Comparison of ENCODE assay signal across 14 cellular contexts in the genomic region with DNA sequence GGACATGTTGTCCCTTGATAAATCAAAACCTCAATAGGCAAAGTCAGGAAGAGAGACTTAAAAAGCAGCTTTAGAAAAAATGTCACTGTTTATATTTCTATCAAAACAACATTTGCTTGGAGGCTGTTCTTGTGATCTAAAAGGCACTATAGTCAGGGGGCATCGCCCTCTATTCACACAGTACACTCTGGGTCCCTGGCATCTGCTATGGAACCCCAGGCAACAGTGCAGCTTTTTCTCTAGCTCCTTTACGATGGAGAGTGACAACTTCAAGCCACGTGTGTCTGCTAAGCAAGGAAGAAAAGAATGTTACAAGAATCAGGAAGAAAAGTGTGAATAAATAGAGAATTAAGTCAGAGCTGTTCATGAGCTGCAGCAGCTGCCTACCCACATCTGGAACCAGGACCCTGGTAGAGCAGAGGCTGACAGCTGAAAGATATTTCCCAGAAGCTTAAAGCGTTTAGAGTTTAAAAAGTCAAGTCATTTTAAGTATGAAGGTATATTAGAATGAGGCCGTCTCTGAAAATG. TPM values are rescaled to one million over a fixed set of nuclear protein-coding genes. Genes with fewer than 3 reads are reported as not detected.
DNase-seq lines count a peak whose midpoint lies in the region; ATAC-seq and TF ChIP-seq lines count a peak whose summit lies in the region.
"Had no signal": no experiment of that assay in that cellular context is flagged by ENCODE, and none has a peak within 500 bp of the region (broad histone marks: within the 10 kb centered on the region; RNA-seq: fewer than 3 reads in every experiment).

No MANE protein-coding gene starts in this region.

- WGBS in prostate gland: 40% methylated on average over 5 of the region's 5 CpGs

- ATAC-seq in WTC11: no peak
- no peak for ATAC-seq in foreskin keratinocyte
- ATAC-seq: activated CD4-positive, CD25-positive, alpha-beta regulatory T cell treated with anti-CD3 and anti-CD28 coated beads, Interleukin-2, amount 50 U/mL, for 24 hours; sciatic nerve had no signal

- CTCF ChIA-PET in WTC11 (lab: Charles Lee): no interaction called here
- CTCF ChIA-PET in activated CD4-positive, alpha-beta T cell treated with anti-CD3 and anti-CD28 coated beads, Interleukin-2, amount 10 ng/mL, durations not matched to agents 7 days and 5 days (lab: Charles Lee): no interaction called here

- no peak for TF ChIP-seq POLR2A in prostate gland (IDR thresholded peaks at IDR 0.05)

- TF ChIP-seq CTCF in WTC11 (IDR thresholded peaks at IDR 0.05): no peak
- TF ChIP-seq CTCF in foreskin keratinocyte (conservative IDR thresholded peaks at IDR 0.05): no peak
- TF ChIP-seq CTCF in prostate gland (IDR thresholded peaks at IDR 0.05): no peak

- peaks cover 100% of the 10 kb centered on the region for H3K4me1 ChIP-seq in ACC112 (ENCODE audit: control insufficient read depth, insufficient read depth, low read length, unreplicated experiment)
- H3K4me1 ChIP-seq in foreskin keratinocyte: peaks cover 75% of the 10 kb centered on the region
- no peaks in the 10 kb centered on the region for H3K4me1 ChIP-seq in prostate gland (replicated peaks)

- DNase-seq in WTC11 (ENCODE audit: low spot score) (no peak), foreskin keratinocyte (peak; percentile 7 to 39), prostate gland (ENCODE audit: low spot score) (no peak), SHP77 treated with DMSO at 0.1 percent for 48 hours (lab: John Stamatoyannopoulos, UW) (no peak), nucleus accumbens (lab: John Stamatoyannopoulos, UW) (no peak)
- DNase-seq in activated CD4-positive, alpha-beta T cell treated with anti-CD3 and anti-CD28 coated beads, Interleukin-2, amount 10 ng/mL, durations not matched to agents 7 days and 5 days: no peak
- DNase-seq in activated CD8-positive, alpha-beta memory T cell treated with anti-CD3 and anti-CD28 coated beads, Interleukin-2, amount 50 U/mL, for 4 hours: no peak
- DNase-seq: ACHN; activated gamma-delta T cell; effector memory CD4-positive, alpha-beta T cell; Kasumi-1 had no signal

- H3K4me3 Mint-ChIP-seq in WTC11: no peak overlapping the region
- no peak overlapping the region for H3K4me3 Mint-ChIP-seq in activated CD4-positive, alpha-beta T cell treated with anti-CD3 and anti-CD28 coated beads, Interleukin-2, amount 10 ng/mL, durations not matched to agents 7 days and 5 days

- H3K27me3 ChIP-seq in ACC112 (ENCODE audit: insufficient read depth, low read length): no peaks in the 10 kb centered on the region
- H3K27me3 ChIP-seq in foreskin keratinocyte: no peaks in the 10 kb centered on the region
- no peaks in the 10 kb centered on the region for H3K27me3 ChIP-seq in prostate gland (replicated peaks; ENCODE audit: insufficient read depth)

- no peaks in the 10 kb centered on the region for H3K9me3 Mint-ChIP-seq in WTC11
- H3K9me3 Mint-ChIP-seq in activated CD4-positive, alpha-beta T cell treated with anti-CD3 and anti-CD28 coated beads, Interleukin-2, amount 10 ng/mL, durations not matched to agents 7 days and 5 days: no peaks in the 10 kb centered on the region

- no peak overlapping the region for H2AFZ ChIP-seq in ACC112 (ENCODE audit: low read length, unreplicated experiment)

- H3K27ac ChIP-seq in ACC112 (ENCODE audit: low read depth, low read length) (peak overlapping the region; percentile 72), foreskin keratinocyte (peak overlapping the region; percentile 95), prostate gland (peak overlapping the region; percentile 8 to 48)

- H3K9me3 ChIP-seq in prostate gland: no peaks in the 10 kb centered on the region

- POLR2A ChIA-PET in WTC11 (lab: Charles Lee): interaction anchor here (0.9 kb wide), 1 partner anchor 9 kb away, joined by 3 read pairs; no protein-coding TSS in a partner anchor
- POLR2A ChIA-PET in activated CD4-positive, alpha-beta T cell treated with anti-CD3 and anti-CD28 coated beads, Interleukin-2, amount 10 ng/mL, durations not matched to agents 7 days and 5 days (lab: Charles Lee): no interaction called here

- peaks cover 55% of the 10 kb centered on the region for H3K36me3 ChIP-seq in ACC112 (ENCODE audit: insufficient read depth, low read length)
- H3K36me3 ChIP-seq in prostate gland: no peaks in the 10 kb centered on the region

- intact Hi-C loops in prostate gland (cut with DNase I): no loop called here

- peak overlapping the region; percentile 68 for H3K4me3 ChIP-seq in ACC112 (ENCODE audit: low read depth, low read length)
- no peak overlapping the region for H3K4me3 ChIP-seq in prostate gland

- H3K27me3 Mint-ChIP-seq in WTC11 (ENCODE audit: low read depth): no peaks in the 10 kb centered on the region
- H3K27me3 Mint-ChIP-seq in activated CD4-positive, alpha-beta T cell treated with anti-CD3 and anti-CD28 coated beads, Interleukin-2, amount 10 ng/mL, durations not matched to agents 7 days and 5 days: no peaks in the 10 kb centered on the region

- peak overlapping the region; percentile 85; the same call in 1 of the 2 replicates for H3K27ac Mint-ChIP-seq in WTC11
- no peak overlapping the region for H3K27ac Mint-ChIP-seq in activated CD4-positive, alpha-beta T cell treated with anti-CD3 and anti-CD28 coated beads, Interleukin-2, amount 10 ng/mL, durations not matched to agents 7 days and 5 days

- H3K4me1 Mint-ChIP-seq in WTC11: peaks cover 70% of the 10 kb centered on the region
- no peaks in the 10 kb centered on the region for H3K4me1 Mint-ChIP-seq in activated CD4-positive, alpha-beta T cell treated with anti-CD3 and anti-CD28 coated beads, Interleukin-2, amount 10 ng/mL, durations not matched to agents 7 days and 5 days

- peaks cover 56% of the 10 kb centered on the region for H3K36me3 Mint-ChIP-seq in WTC11
- no peaks in the 10 kb centered on the region for H3K36me3 Mint-ChIP-seq in activated CD4-positive, alpha-beta T cell treated with anti-CD3 and anti-CD28 coated beads, Interleukin-2, amount 10 ng/mL, durations not matched to agents 7 days and 5 days (ENCODE audit: low read depth)

- H3K79me2 ChIP-seq in ACC112 (ENCODE audit: control insufficient read depth, insufficient read depth, low read length, unreplicated experiment): peaks cover 93% of the 10 kb centered on the region

TF ChIP-seq in WTC11, 78 proteins besides CTCF, POLR2A, EP300 and RAD21 (continues in another document):
- no peak for TF ChIP-seq EMX1 (CRISPR knock-in tag; IDR thresholded peaks at IDR 0.05)
- TF ChIP-seq, protein P1, sequence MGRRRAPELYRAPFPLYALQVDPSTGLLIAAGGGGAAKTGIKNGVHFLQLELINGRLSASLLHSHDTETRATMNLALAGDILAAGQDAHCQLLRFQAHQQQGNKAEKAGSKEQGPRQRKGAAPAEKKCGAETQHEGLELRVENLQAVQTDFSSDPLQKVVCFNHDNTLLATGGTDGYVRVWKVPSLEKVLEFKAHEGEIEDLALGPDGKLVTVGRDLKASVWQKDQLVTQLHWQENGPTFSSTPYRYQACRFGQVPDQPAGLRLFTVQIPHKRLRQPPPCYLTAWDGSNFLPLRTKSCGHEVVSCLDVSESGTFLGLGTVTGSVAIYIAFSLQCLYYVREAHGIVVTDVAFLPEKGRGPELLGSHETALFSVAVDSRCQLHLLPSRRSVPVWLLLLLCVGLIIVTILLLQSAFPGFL (CRISPR knock-in tag; IDR thresholded peaks at IDR 0.05; ENCODE audit: borderline replicate concordance): no peak
- no peak for TF ChIP-seq RORB (CRISPR knock-in tag; IDR thresholded peaks at IDR 0.05)
- no peak for TF ChIP-seq SMAD3 (CRISPR knock-in tag; IDR thresholded peaks at IDR 0.05; ENCODE audit: borderline replicate concordance)
- TF ChIP-seq, protein P2, sequence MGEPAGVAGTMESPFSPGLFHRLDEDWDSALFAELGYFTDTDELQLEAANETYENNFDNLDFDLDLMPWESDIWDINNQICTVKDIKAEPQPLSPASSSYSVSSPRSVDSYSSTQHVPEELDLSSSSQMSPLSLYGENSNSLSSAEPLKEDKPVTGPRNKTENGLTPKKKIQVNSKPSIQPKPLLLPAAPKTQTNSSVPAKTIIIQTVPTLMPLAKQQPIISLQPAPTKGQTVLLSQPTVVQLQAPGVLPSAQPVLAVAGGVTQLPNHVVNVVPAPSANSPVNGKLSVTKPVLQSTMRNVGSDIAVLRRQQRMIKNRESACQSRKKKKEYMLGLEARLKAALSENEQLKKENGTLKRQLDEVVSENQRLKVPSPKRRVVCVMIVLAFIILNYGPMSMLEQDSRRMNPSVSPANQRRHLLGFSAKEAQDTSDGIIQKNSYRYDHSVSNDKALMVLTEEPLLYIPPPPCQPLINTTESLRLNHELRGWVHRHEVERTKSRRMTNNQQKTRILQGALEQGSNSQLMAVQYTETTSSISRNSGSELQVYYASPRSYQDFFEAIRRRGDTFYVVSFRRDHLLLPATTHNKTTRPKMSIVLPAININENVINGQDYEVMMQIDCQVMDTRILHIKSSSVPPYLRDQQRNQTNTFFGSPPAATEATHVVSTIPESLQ (CRISPR knock-in tag; IDR thresholded peaks at IDR 0.05): no peak
- TF ChIP-seq, protein P3, sequence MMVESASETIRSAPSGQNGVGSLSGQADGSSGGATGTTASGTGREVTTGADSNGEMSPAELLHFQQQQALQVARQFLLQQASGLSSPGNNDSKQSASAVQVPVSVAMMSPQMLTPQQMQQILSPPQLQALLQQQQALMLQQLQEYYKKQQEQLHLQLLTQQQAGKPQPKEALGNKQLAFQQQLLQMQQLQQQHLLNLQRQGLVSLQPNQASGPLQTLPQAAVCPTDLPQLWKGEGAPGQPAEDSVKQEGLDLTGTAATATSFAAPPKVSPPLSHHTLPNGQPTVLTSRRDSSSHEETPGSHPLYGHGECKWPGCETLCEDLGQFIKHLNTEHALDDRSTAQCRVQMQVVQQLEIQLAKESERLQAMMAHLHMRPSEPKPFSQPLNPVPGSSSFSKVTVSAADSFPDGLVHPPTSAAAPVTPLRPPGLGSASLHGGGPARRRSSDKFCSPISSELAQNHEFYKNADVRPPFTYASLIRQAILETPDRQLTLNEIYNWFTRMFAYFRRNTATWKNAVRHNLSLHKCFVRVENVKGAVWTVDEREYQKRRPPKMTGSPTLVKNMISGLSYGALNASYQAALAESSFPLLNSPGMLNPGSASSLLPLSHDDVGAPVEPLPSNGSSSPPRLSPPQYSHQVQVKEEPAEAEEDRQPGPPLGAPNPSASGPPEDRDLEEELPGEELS (CRISPR knock-in tag; IDR thresholded peaks at IDR 0.05): no peak
- TF ChIP-seq, protein P4, sequence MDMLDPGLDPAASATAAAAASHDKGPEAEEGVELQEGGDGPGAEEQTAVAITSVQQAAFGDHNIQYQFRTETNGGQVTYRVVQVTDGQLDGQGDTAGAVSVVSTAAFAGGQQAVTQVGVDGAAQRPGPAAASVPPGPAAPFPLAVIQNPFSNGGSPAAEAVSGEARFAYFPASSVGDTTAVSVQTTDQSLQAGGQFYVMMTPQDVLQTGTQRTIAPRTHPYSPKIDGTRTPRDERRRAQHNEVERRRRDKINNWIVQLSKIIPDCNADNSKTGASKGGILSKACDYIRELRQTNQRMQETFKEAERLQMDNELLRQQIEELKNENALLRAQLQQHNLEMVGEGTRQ (CRISPR knock-in tag; IDR thresholded peaks at IDR 0.05): no peak

RNA-seq across cellular contexts. Expression of a gene that starts 11.2 kb away (rescaled TPM):
- total RNA-seq in WTC11 (2021) (50.6 to 64.4 TPM (median 55.8 TPM) in 3 replicates), foreskin keratinocyte (60.8 and 61.3 TPM in 2 replicates), prostate gland (10 to 100 TPM; 26.2 to 54.7 TPM)
- 23.7 and 29.0 TPM in 2 replicates for polyA plus RNA-seq in foreskin keratinocyte
- not detected for total RNA-seq in activated CD4-positive, alpha-beta T cell treated with anti-CD3 and anti-CD28 coated beads, Interleukin-2, amount 10 ng/mL, durations not matched to agents 7 days and 5 days

Comparison
In these comparisons a context has a peak if more than half of its experiments do, and no peak if none do; other contexts are left out.
1. H3K27ac ChIP-seq: peak in every context shown above with its lines; median percentile 95 in foreskin keratinocyte; 72 in ACC112; 28 in prostate gland.
2. DNase-seq: peak in foreskin keratinocyte (2 of 2); none in WTC11 (single experiment), prostate gland (single experiment), activated CD4-positive, alpha-beta T cell treated with anti-CD3 and anti-CD28 coated beads, Interleukin-2, amount 10 ng/mL, durations not matched to agents 7 days and 5 days (single experiment), SHP77 treated with DMSO at 0.1 percent for 48 hours (single experiment), activated CD8-positive, alpha-beta memory T cell treated with anti-CD3 and anti-CD28 coated beads, Interleukin-2, amount 50 U/mL, for 4 hours (single experiment) and nucleus accumbens (0 of 56).
3. RNA of a gene that starts 11.2 kb away (total RNA-seq): 50.6 to 64.4 TPM in WTC11, 60.8 to 61.3 TPM in foreskin keratinocyte and 26.2 to 54.7 TPM in prostate gland; not detected in activated CD4-positive, alpha-beta T cell treated with anti-CD3 and anti-CD28 coated beads, Interleukin-2, amount 10 ng/mL, durations not matched to agents 7 days and 5 days; every median in the first group is over 10 times any median in the second.